Comparison of ENCODE assay signal across 8 cellular contexts in genomic region chr5:109410389-109411174, GRCh38. TPM values are rescaled to one million over a fixed set of nuclear protein-coding genes. Genes with fewer than 3 reads are reported as not detected.
DNase-seq lines count a peak whose midpoint lies in the region; ATAC-seq, FAIRE-seq and TF ChIP-seq lines count a peak whose summit lies in the region.

No MANE protein-coding gene starts in this region.

- POLR2A ChIA-PET in A549 (lab: Yijun Ruan, JAX): interaction anchor here (0.7 to 1.8 kb wide), 8 partner anchors 10 to 683 kb away, joined by 3 to 12 read pairs (median 3); partner anchors contain the start of genes FER and MAN2A1

- H3K9me3 ChIP-seq in A549 (no peaks in the 10 kb centered on the region), OCI-LY3 (ENCODE audit: insufficient read depth, low read length) (no peaks in the 10 kb centered on the region)

- H3K4me3 ChIP-seq in A549 (peak overlapping the region; percentile 56), OCI-LY3 (ENCODE audit: low read length) (peak overlapping the region; percentile 94)

- H3K27ac ChIP-seq in A549 (peak overlapping the region; percentile 82 to 90), OCI-LY3 (ENCODE audit: low read length) (peak overlapping the region; percentile 81)

- WGBS in A549 (ENCODE audit: missing lambda C conversion rate): 3% methylated on average over 26 of the region's 26 CpGs

- peaks cover 17% of the 10 kb centered on the region; the same call in 1 of the 2 replicates for H4K20me1 ChIP-seq in OCI-LY3 (ENCODE audit: insufficient read depth, low read length)

- H3K4me2 ChIP-seq in A549: peak overlapping the region; percentile 87
- H3K4me2 ChIP-seq in OCI-LY3 (ENCODE audit: low read length): peak overlapping the region; percentile 85

- no peak for TF ChIP-seq EP300 in A549 (IDR thresholded peaks at IDR 0.05)

- peak; percentile 19; the same call in 1 of the 2 replicates for TF ChIP-seq POLR2A in A549 (IDR thresholded peaks at IDR 0.05; ENCODE audit: low read length)

- no peak for TF ChIP-seq CTCF in A549 (IDR thresholded peaks at IDR 0.05)
- TF ChIP-seq CTCF in OCI-LY3 (IDR thresholded peaks at IDR 0.05; ENCODE audit: low read depth, low read length): no peak

- FAIRE-seq in A549 (lab: Jason Lieb, UNC): no peak

- peak overlapping the region; percentile 85 for H3K9ac ChIP-seq in OCI-LY3 (ENCODE audit: low read length)

- H2AFZ ChIP-seq in OCI-LY3 (ENCODE audit: low read depth, low read length): peak overlapping the region; percentile 83

- TF ChIP-seq RAD21 in A549 (conservative IDR thresholded peaks at IDR 0.05 in 1 of 2, IDR thresholded peaks at IDR 0.05 in 1 of 2): no peak

- no peaks in the 10 kb centered on the region for H3K27me3 ChIP-seq in OCI-LY3 (ENCODE audit: low read depth, low read length)

- CTCF ChIA-PET in A549 (lab: Yijun Ruan, JAX): no interaction called here

- peaks cover 37% of the 10 kb centered on the region for H3K79me2 ChIP-seq in OCI-LY3 (ENCODE audit: low read length)

- H3K4me1 ChIP-seq in A549 (peaks cover 34% of the 10 kb centered on the region), OCI-LY3 (ENCODE audit: low read length) (peaks cover 10% of the 10 kb centered on the region)

- ATAC-seq in A549 (peak; percentile 68 to 71), GM18502 (IDR thresholded peaks at IDR 0.05; ENCODE audit: poor library complexity, unreplicated experiment) (peak; percentile 18), HG03159 (IDR thresholded peaks at IDR 0.05; ENCODE audit: unreplicated experiment) (peak; percentile 11)

- peak; percentile 43 to 83 for DNase-seq in A549 (ENCODE audit: low read depth in 1 of 2, low spot score in 1 of 2)
- peak; percentile 14 for DNase-seq in activated T-helper 1 cell treated with Interleukin-2 at 50 U/mL for 16 hours (ENCODE audit: low read depth)
- DNase-seq in fibroblast of gingiva (ENCODE audit: low read depth): peak; percentile 88
- peak; percentile 95 for DNase-seq in myocyte (ENCODE audit: low read depth)
- DNase-seq in stromal cell of bone marrow (ENCODE audit: low read depth): peak; percentile 76

- no peaks in the 10 kb centered on the region for H3K36me3 ChIP-seq in OCI-LY3 (replicated peaks; ENCODE audit: low read depth, low read length)

TF ChIP-seq in A549, 52 proteins besides CTCF, POLR2A, EP300 and RAD21:
- no peak for TF ChIP-seq RARB (CRISPR knock-in tag; IDR thresholded peaks at IDR 0.05)
- TF ChIP-seq SREBF2 (IDR thresholded peaks at IDR 0.05): no peak
- peak; percentile 53; the same call in 1 of the 2 replicates for TF ChIP-seq PHF8 (IDR thresholded peaks at IDR 0.05; ENCODE audit: borderline replicate concordance, low read depth)
- TF ChIP-seq, protein P1, sequence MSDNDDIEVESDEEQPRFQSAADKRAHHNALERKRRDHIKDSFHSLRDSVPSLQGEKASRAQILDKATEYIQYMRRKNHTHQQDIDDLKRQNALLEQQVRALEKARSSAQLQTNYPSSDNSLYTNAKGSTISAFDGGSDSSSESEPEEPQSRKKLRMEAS (IDR thresholded peaks at IDR 0.05): peak; percentile 51; the same call in 1 of the 2 replicates
- TF ChIP-seq NFE2L2 (conservative IDR thresholded peaks at IDR 0.05; ENCODE audit: low read length): no peak
- no peak for TF ChIP-seq ZSCAN20 (CRISPR knock-in tag; IDR thresholded peaks at IDR 0.05)
- no peak; the same call in 1 of the 2 replicates for TF ChIP-seq MYC (IDR thresholded peaks at IDR 0.05; ENCODE audit: borderline replicate concordance, low read length)
- TF ChIP-seq TFCP2L1 (CRISPR knock-in tag; IDR thresholded peaks at IDR 0.05): no peak
- TF ChIP-seq GATA3 (IDR thresholded peaks at IDR 0.05; ENCODE audit: borderline replicate concordance): 0 out of 2 replicates have a peak, but pooled peaks have one; percentile 21
- no peak for TF ChIP-seq POLR2AphosphoS2 (conservative IDR thresholded peaks at IDR 0.05; ENCODE audit: low read length)
- TF ChIP-seq RCOR1 (IDR thresholded peaks at IDR 0.05; ENCODE audit: low read depth, low read length): no peak
- TF ChIP-seq KDM1A (IDR thresholded peaks at IDR 0.05; ENCODE audit: low read depth): no peak
- no peak for TF ChIP-seq NPAS2 (CRISPR knock-in tag; IDR thresholded peaks at IDR 0.05; ENCODE audit: borderline replicate concordance)
- no peak for TF ChIP-seq REST (IDR thresholded peaks at IDR 0.05)
- no peak for TF ChIP-seq ESRRA (IDR thresholded peaks at IDR 0.05; ENCODE audit: borderline replicate concordance, low read length)
- no peak for TF ChIP-seq EHF (CRISPR knock-in tag; IDR thresholded peaks at IDR 0.05)
- TF ChIP-seq KDM5A (IDR thresholded peaks at IDR 0.05): no peak
- no peak for TF ChIP-seq RNF2 (IDR thresholded peaks at IDR 0.05; ENCODE audit: borderline replicate concordance, low read depth)
- TF ChIP-seq HOXB5 (CRISPR knock-in tag; IDR thresholded peaks at IDR 0.05): no peak
- no peak for TF ChIP-seq HOXB13 (CRISPR knock-in tag; IDR thresholded peaks at IDR 0.05; ENCODE audit: low read depth)
- TF ChIP-seq HEYL (CRISPR knock-in tag; IDR thresholded peaks at IDR 0.05): no peak
- no peak for TF ChIP-seq BHLHE40 (IDR thresholded peaks at IDR 0.05; ENCODE audit: low read depth, low read length)
- no peak for TF ChIP-seq ZNF302 (CRISPR knock-in tag; IDR thresholded peaks at IDR 0.05)
- TF ChIP-seq JUN (IDR thresholded peaks at IDR 0.05): peak; percentile 42 to 52; a peak in 2 of 5 replicates
- no peak; the same call in 1 of the 2 replicates for TF ChIP-seq USF2 (IDR thresholded peaks at IDR 0.05)

RNA-seq across cellular contexts. Expression of gene PJA2, which starts 0.8 kb away (rescaled TPM):
- polyA plus RNA-seq in A549 (2011; rRNA removed) (47.2 and 56.5 TPM in 2 replicates), A549 (2017; fragmentation: RNase III; extraction: RNeasy Plus Mini Kit Qiagen cat#74134 plus additional on column Dnase treatment) (22.3 to 28.1 TPM (median 24.9 TPM) in 3 replicates)
- 7.6 and 8.4 TPM in 2 replicates for polyA plus RNA-seq in A549 (2012; cell fraction: cytosol; rRNA removed)
- 4.4 and 6.9 TPM in 2 replicates for polyA plus RNA-seq in A549 (2012; cell fraction: nucleus; rRNA removed)
- 29.7 and 29.8 TPM in 2 replicates for polyA minus RNA-seq in A549 (2011; rRNA and poly(A)+ RNA removed)
- 121 and 174 TPM in 2 replicates for total RNA-seq in myocyte
- 43.0 TPM for polyA plus RNA-seq in myocyte (2012)

Comparison
In these comparisons a context has a peak if more than half of its experiments do, and no peak if none do; other contexts are left out.
1. Peak in every context shown above with its lines: DNase-seq, ATAC-seq, H3K4me3 ChIP-seq and H3K27ac ChIP-seq.
2. ATAC-seq: peak in every context shown above with its lines; median percentile 70 in A549; 18 in GM18502; 11 in HG03159.
3. DNase-seq: peak in every context shown above with its lines; median percentile 95 in myocyte; 88 in fibroblast of gingiva; 76 in stromal cell of bone marrow; 63 in A549; 14 in activated T-helper 1 cell treated with Interleukin-2 at 50 U/mL for 16 hours.